Comparison of ENCODE assay signal across 11 cellular contexts in genomic region chr10:75612904-75613684, GRCh38.
DNase-seq lines count a peak whose midpoint lies in the region; ATAC-seq and TF ChIP-seq lines count a peak whose summit lies in the region.
"Had no signal": no experiment of that assay in that cellular context is flagged by ENCODE, and none has a peak within 500 bp of the region (broad histone marks: within the 10 kb centered on the region; RNA-seq: fewer than 3 reads in every experiment).

No MANE protein-coding gene starts in this region.

- H3K4me3 ChIP-seq in WERI-Rb-1 (ENCODE audit: low read depth, low read length), result no peak overlapping the region
- H3K4me3 ChIP-seq: breast epithelium had no signal

- no peak overlapping the region for H3K27ac ChIP-seq in WERI-Rb-1
- H3K27ac ChIP-seq: breast epithelium had no signal

- ATAC-seq in GM19043 (IDR thresholded peaks at IDR 0.05; ENCODE audit: low read depth, unreplicated experiment) (peak; percentile 29), HG03565 (IDR thresholded peaks at IDR 0.05; ENCODE audit: unreplicated experiment) (peak; percentile 40), esophagus mucosa (peak; percentile 15)

- peak; percentile 92 for DNase-seq in pons (ENCODE audit: low spot score)
- DNase-seq in WERI-Rb-1, result no peak
- no peak for DNase-seq in stimulated activated CD4-positive, alpha-beta T cell treated with anti-CD3 and anti-CD28 coated beads, Interleukin-1b, Interleukin-23, amount 100 ng/mL, for 48 hours
- DNase-seq in activated naive CD4-positive, alpha-beta T cell treated with anti-CD3 and anti-CD28 coated beads, Interleukin-2, amount 10 ng/mL, durations not matched to agents 7 days and 5 days, result no peak
- no peak for DNase-seq in NCI-H2081 (lab: John Stamatoyannopoulos, UW)
- DNase-seq: activated CD4-positive, alpha-beta T cell treated with anti-CD3 and anti-CD28 coated beads, Interleukin-2, amount 10 ng/mL, durations not matched to agents 7 days and 5 days; NCI-H82 had no signal

- no peak for TF ChIP-seq CTCF in WERI-Rb-1 (IDR thresholded peaks at IDR 0.05; ENCODE audit: low read depth, low read length)

- H3K4me3 Mint-ChIP-seq in activated naive CD4-positive, alpha-beta T cell treated with anti-CD3 and anti-CD28 coated beads, Interleukin-2, amount 10 ng/mL, durations not matched to agents 7 days and 5 days, result no peak overlapping the region
- H3K4me3 Mint-ChIP-seq: activated CD4-positive, alpha-beta T cell treated with anti-CD3 and anti-CD28 coated beads, Interleukin-2, amount 10 ng/mL, durations not matched to agents 7 days and 5 days had no signal

- no peaks in the 10 kb centered on the region for H3K36me3 Mint-ChIP-seq in activated naive CD4-positive, alpha-beta T cell treated with anti-CD3 and anti-CD28 coated beads, Interleukin-2, amount 10 ng/mL, durations not matched to agents 7 days and 5 days

- no peaks in the 10 kb centered on the region for H3K27me3 ChIP-seq in WERI-Rb-1 (ENCODE audit: insufficient read depth, low read depth, severe bottlenecking)
- H3K27me3 ChIP-seq: breast epithelium had no signal

- H3K4me1 Mint-ChIP-seq in activated naive CD4-positive, alpha-beta T cell treated with anti-CD3 and anti-CD28 coated beads, Interleukin-2, amount 10 ng/mL, durations not matched to agents 7 days and 5 days, result no peaks in the 10 kb centered on the region
- H3K4me1 Mint-ChIP-seq: activated CD4-positive, alpha-beta T cell treated with anti-CD3 and anti-CD28 coated beads, Interleukin-2, amount 10 ng/mL, durations not matched to agents 7 days and 5 days had no signal

- H3K9me3 ChIP-seq in WERI-Rb-1 (ENCODE audit: severe bottlenecking), result no peaks in the 10 kb centered on the region
- H3K9me3 ChIP-seq: breast epithelium had no signal

- H3K9me3 Mint-ChIP-seq in activated naive CD4-positive, alpha-beta T cell treated with anti-CD3 and anti-CD28 coated beads, Interleukin-2, amount 10 ng/mL, durations not matched to agents 7 days and 5 days, result no peaks in the 10 kb centered on the region
- H3K9me3 Mint-ChIP-seq: activated CD4-positive, alpha-beta T cell treated with anti-CD3 and anti-CD28 coated beads, Interleukin-2, amount 10 ng/mL, durations not matched to agents 7 days and 5 days had no signal

- CTCF ChIA-PET in activated naive CD4-positive, alpha-beta T cell treated with anti-CD3 and anti-CD28 coated beads, Interleukin-2, amount 10 ng/mL, durations not matched to agents 7 days and 5 days (lab: Charles Lee), result no interaction called here

- H3K27ac Mint-ChIP-seq in activated naive CD4-positive, alpha-beta T cell treated with anti-CD3 and anti-CD28 coated beads, Interleukin-2, amount 10 ng/mL, durations not matched to agents 7 days and 5 days, result no peak overlapping the region
- H3K27ac Mint-ChIP-seq: activated CD4-positive, alpha-beta T cell treated with anti-CD3 and anti-CD28 coated beads, Interleukin-2, amount 10 ng/mL, durations not matched to agents 7 days and 5 days had no signal

- peaks cover 7% of the 10 kb centered on the region for H3K27me3 Mint-ChIP-seq in activated naive CD4-positive, alpha-beta T cell treated with anti-CD3 and anti-CD28 coated beads, Interleukin-2, amount 10 ng/mL, durations not matched to agents 7 days and 5 days

- H3K36me3 ChIP-seq in WERI-Rb-1, result no peaks in the 10 kb centered on the region
- H3K36me3 ChIP-seq: breast epithelium had no signal
